In genomic region chr21:45393021-45393420, GRCh38 we compare ENCODE assay signal across 23 cellular contexts. TPM values are rescaled to one million over a fixed set of nuclear protein-coding genes. Genes with fewer than 3 reads are reported as not detected.
DNase-seq lines count a peak whose midpoint lies in the region; ATAC-seq and TF ChIP-seq lines count a peak whose summit lies in the region.
"Had no signal": no experiment of that assay in that cellular context is flagged by ENCODE, and none has a peak within 500 bp of the region (broad histone marks: within the 10 kb centered on the region; RNA-seq: fewer than 3 reads in every experiment).

No MANE protein-coding gene starts in this region.

- no peaks in the 10 kb centered on the region for H3K4me1 ChIP-seq in upper lobe of right lung
- H3K4me1 ChIP-seq: upper lobe of left lung had no signal

- H3K4me3 Mint-ChIP-seq in natural killer cell treated with Interleukin-12 subunit alpha and Interleukin-12 subunit beta and Interleukin-15 and Interleukin-18, amount 100 ng/mL, for 72 hours, result no peak overlapping the region
- H3K4me3 Mint-ChIP-seq in natural killer cell (no peak overlapping the region), nephron progenitor cell (no peak overlapping the region)
- H3K4me3 Mint-ChIP-seq: activated CD4-positive, alpha-beta memory T cell treated with anti-CD3 and anti-CD28 coated beads, Interleukin-2, amount 10 ng/mL, durations not matched to agents 7 days and 5 days; B cell; immature natural killer cell had no signal

- DNase-seq in natural killer cell treated with Interleukin-12 subunit alpha and Interleukin-12 subunit beta and Interleukin-15 and Interleukin-18, amount 100 ng/mL, for 72 hours (ENCODE audit: low spot score), result peak; percentile 31
- DNase-seq in natural killer cell (no peak), left ventricle myocardium superior (peak; percentile 17), nephron progenitor cell (peak; percentile 46), upper lobe of right lung (peak; percentile 60), GM10266 (ENCODE audit: extremely low spot score) (no peak), COLO829 (ENCODE audit: low spot score) (no peak), UCSD-AML1 (lab: John Stamatoyannopoulos, UW; ENCODE audit: unreplicated experiment) (no peak)
- DNase-seq: activated CD4-positive, alpha-beta memory T cell treated with anti-CD3 and anti-CD28 coated beads, Interleukin-2, amount 10 ng/mL, durations not matched to agents 7 days and 5 days; activated CD4-positive, CD25-positive, alpha-beta regulatory T cell treated with anti-CD3 and anti-CD28 coated beads, Interleukin-2, amount 50 U/mL, for 72 hours; DMS53; hypothalamus; immature natural killer cell; KG1; MG63; NCI-H1417; NCI-H2081 treated with DMSO at 0.1 percent for 48 hours; NCI-H345; NCI-H748 treated with DMSO at 0.1 percent for 48 hours; substantia nigra; upper lobe of left lung had no signal

- H3K9me3 ChIP-seq in upper lobe of right lung, result no peaks in the 10 kb centered on the region
- H3K9me3 ChIP-seq: MG63, upper lobe of left lung had no signal

- peak in 1 of 2 donors; percentile 52 for ATAC-seq in natural killer cell treated with Interleukin-12 subunit alpha and Interleukin-12 subunit beta and Interleukin-15 and Interleukin-18, amount 100 ng/mL, for 72 hours
- ATAC-seq in natural killer cell (no peak), left ventricle myocardium superior (no peak), upper lobe of right lung (no peak)

- no peaks in the 10 kb centered on the region for H3K36me3 Mint-ChIP-seq in natural killer cell treated with Interleukin-12 subunit alpha and Interleukin-12 subunit beta and Interleukin-15 and Interleukin-18, amount 100 ng/mL, for 72 hours
- H3K36me3 Mint-ChIP-seq in natural killer cell, result no peaks in the 10 kb centered on the region
- no peaks in the 10 kb centered on the region for H3K36me3 Mint-ChIP-seq in nephron progenitor cell (ENCODE audit: low read depth)
- H3K36me3 Mint-ChIP-seq: immature natural killer cell had no signal

- no peaks in the 10 kb centered on the region for H3K36me3 ChIP-seq in upper lobe of right lung
- H3K36me3 ChIP-seq: MG63, upper lobe of left lung had no signal

- TF ChIP-seq CTCF in natural killer cell (IDR thresholded peaks at IDR 0.05), result no peak
- no peak for TF ChIP-seq CTCF in nephron progenitor cell (IDR thresholded peaks at IDR 0.05)
- TF ChIP-seq CTCF in upper lobe of right lung (IDR thresholded peaks at IDR 0.05), result no peak
- TF ChIP-seq CTCF in GM10266 (IDR thresholded peaks at IDR 0.05; ENCODE audit: control insufficient read depth, insufficient read depth, low read depth, missing control alignments), result no peak

- no peaks in the 10 kb centered on the region for H3K4me1 Mint-ChIP-seq in natural killer cell treated with Interleukin-12 subunit alpha and Interleukin-12 subunit beta and Interleukin-15 and Interleukin-18, amount 100 ng/mL, for 72 hours (ENCODE audit: low read depth in 2 of 2)
- H3K4me1 Mint-ChIP-seq in natural killer cell (no peaks in the 10 kb centered on the region), nephron progenitor cell (peaks cover 40% of the 10 kb centered on the region)
- H3K4me1 Mint-ChIP-seq: activated CD4-positive, alpha-beta memory T cell treated with anti-CD3 and anti-CD28 coated beads, Interleukin-2, amount 10 ng/mL, durations not matched to agents 7 days and 5 days; B cell; immature natural killer cell had no signal

- no peak overlapping the region for H3K27ac Mint-ChIP-seq in natural killer cell treated with Interleukin-12 subunit alpha and Interleukin-12 subunit beta and Interleukin-15 and Interleukin-18, amount 100 ng/mL, for 72 hours
- H3K27ac Mint-ChIP-seq in natural killer cell, result no peak overlapping the region
- H3K27ac Mint-ChIP-seq in nephron progenitor cell, result no peak overlapping the region
- H3K27ac Mint-ChIP-seq: activated CD4-positive, alpha-beta memory T cell treated with anti-CD3 and anti-CD28 coated beads, Interleukin-2, amount 10 ng/mL, durations not matched to agents 7 days and 5 days; activated T-helper 2 cell treated with anti-CD3 and anti-CD28 coated beads, Interferon-gamma antibody, Interleukin-2, Interleukin-4, amounts not matched to agents 10 μg/mL and 5 μg/mL and 100 μg/mL, durations not matched to agents 14 hours and 24 hours and 36 hours; B cell; immature natural killer cell had no signal

- intact Hi-C loops in natural killer cell (cut with micrococcal nuclease) (no loop called here), left ventricle myocardium superior (cut with micrococcal nuclease) (no loop called here), upper lobe of right lung (cut with DNase I) (no loop called here)

- H3K4me3 ChIP-seq in upper lobe of right lung, result no peak overlapping the region
- H3K4me3 ChIP-seq: MG63, upper lobe of left lung had no signal

- H3K27me3 ChIP-seq in upper lobe of right lung, result no peaks in the 10 kb centered on the region
- H3K27me3 ChIP-seq: upper lobe of left lung had no signal

- peaks cover 8 to 10% of the 10 kb centered on the region in 2 donors for H3K27me3 Mint-ChIP-seq in natural killer cell treated with Interleukin-12 subunit alpha and Interleukin-12 subunit beta and Interleukin-15 and Interleukin-18, amount 100 ng/mL, for 72 hours
- H3K27me3 Mint-ChIP-seq in natural killer cell (ENCODE audit: low read depth in 2 of 2) (peaks cover 0 to 17% of the 10 kb centered on the region in 2 donors), nephron progenitor cell (ENCODE audit: low read depth, poor library complexity) (peaks cover 20% of the 10 kb centered on the region)

- no peak overlapping the region for H3K27ac ChIP-seq in upper lobe of right lung
- H3K27ac ChIP-seq: upper lobe of left lung had no signal

- no peaks in the 10 kb centered on the region for H3K9me3 Mint-ChIP-seq in natural killer cell treated with Interleukin-12 subunit alpha and Interleukin-12 subunit beta and Interleukin-15 and Interleukin-18, amount 100 ng/mL, for 72 hours
- no peaks in the 10 kb centered on the region for H3K9me3 Mint-ChIP-seq in natural killer cell
- no peaks in the 10 kb centered on the region for H3K9me3 Mint-ChIP-seq in nephron progenitor cell
- H3K9me3 Mint-ChIP-seq: activated CD4-positive, alpha-beta memory T cell treated with anti-CD3 and anti-CD28 coated beads, Interleukin-2, amount 10 ng/mL, durations not matched to agents 7 days and 5 days; activated T-helper 2 cell treated with anti-CD3 and anti-CD28 coated beads, Interferon-gamma antibody, Interleukin-2, Interleukin-4, amounts not matched to agents 10 μg/mL and 5 μg/mL and 100 μg/mL, durations not matched to agents 14 hours and 24 hours and 36 hours; immature natural killer cell had no signal

RNA-seq across cellular contexts. Expression of gene COL18A1, which starts 11.9 kb away (rescaled TPM):
- total RNA-seq in natural killer cell treated with Interleukin-12 subunit alpha and Interleukin-12 subunit beta and Interleukin-15 and Interleukin-18, amount 100 ng/mL, for 72 hours, result 1 to 10 TPM in 1 of 2 donors, under 1 TPM in 1; 0.31 to 1.3 TPM
- total RNA-seq in natural killer cell (10 to 100 TPM; 12.3 to 22.3 (median 12.7) TPM), left ventricle myocardium superior (52.4 TPM), upper lobe of right lung (60.4 TPM)

Comparison
In these comparisons a context has a peak if more than half of its experiments do, and no peak if none do; other contexts are left out.
1. DNase-seq: peak in natural killer cell treated with Interleukin-12 subunit alpha and Interleukin-12 subunit beta and Interleukin-15 and Interleukin-18, amount 100 ng/mL, for 72 hours (single experiment), left ventricle myocardium superior (single experiment), nephron progenitor cell (single experiment) and upper lobe of right lung (single experiment); none in natural killer cell (single experiment), GM10266 (single experiment), COLO829 (single experiment) and UCSD-AML1 (single experiment).
2. RNA of gene COL18A1, which starts 11.9 kb away (total RNA-seq): 60.4 TPM in upper lobe of right lung (single experiment), 52.4 TPM in left ventricle myocardium superior (single experiment) and 12.3 to 22.3 TPM in natural killer cell; 0.31 to 1.3 TPM in natural killer cell treated with Interleukin-12 subunit alpha and Interleukin-12 subunit beta and Interleukin-15 and Interleukin-18, amount 100 ng/mL, for 72 hours; every median in the first group is over 4 times any median in the second.